ENCODE assay signal across 8 cellular contexts in genomic region chr18:63969965-63970802, GRCh38. TPM values are rescaled to one million over a fixed set of nuclear protein-coding genes. Genes with fewer than 3 reads are reported as not detected.
DNase-seq lines count a peak whose midpoint lies in the region; ATAC-seq and TF ChIP-seq lines count a peak whose summit lies in the region.

Gene SERPINB8 (plus strand): TSS chr18:63970081. CDS start chr18:63978309, 8,228 bp downstream.

- H3K9me3 Mint-ChIP-seq in nephron progenitor cell: peaks cover 8% of the 10 kb centered on the region
- H3K9me3 Mint-ChIP-seq in stimulated activated naive CD8-positive, alpha-beta T cell treated with anti-CD3 and anti-CD28 coated beads, Interleukin-15, Interleukin-2, amounts not matched to agents 100 ng/mL and 50 ng/mL, for 24 hours: no peaks in the 10 kb centered on the region

- H3K27ac Mint-ChIP-seq in nephron progenitor cell: peak within 1 kb of the TSS; percentile 95
- peak within 1 kb of the TSS; percentile 96 for H3K27ac Mint-ChIP-seq in stimulated activated naive CD8-positive, alpha-beta T cell treated with anti-CD3 and anti-CD28 coated beads, Interleukin-15, Interleukin-2, amounts not matched to agents 100 ng/mL and 50 ng/mL, for 24 hours

- peak within 1 kb of the TSS; percentile 86 for H3K4me3 Mint-ChIP-seq in nephron progenitor cell
- H3K4me3 Mint-ChIP-seq in stimulated activated naive CD8-positive, alpha-beta T cell treated with anti-CD3 and anti-CD28 coated beads, Interleukin-15, Interleukin-2, amounts not matched to agents 100 ng/mL and 50 ng/mL, for 24 hours: peak within 1 kb of the TSS; percentile 91

- H3K36me3 Mint-ChIP-seq in nephron progenitor cell (ENCODE audit: low read depth): no peaks in the 10 kb centered on the region
- no peaks in the 10 kb centered on the region for H3K36me3 Mint-ChIP-seq in stimulated activated naive CD8-positive, alpha-beta T cell treated with anti-CD3 and anti-CD28 coated beads, Interleukin-15, Interleukin-2, amounts not matched to agents 100 ng/mL and 50 ng/mL, for 24 hours (ENCODE audit: low read depth)

- TF ChIP-seq CTCF in nephron progenitor cell (IDR thresholded peaks at IDR 0.05): no peak

- ATAC-seq in GM21723 (IDR thresholded peaks at IDR 0.05; ENCODE audit: unreplicated experiment): peak; percentile 95

- peak; percentile 93 for DNase-seq in DMS153 (lab: John Stamatoyannopoulos, UW)
- DNase-seq in KG1 (lab: John Stamatoyannopoulos, UW): peak; percentile 8
- peak; percentile 93 for DNase-seq in RPMI7951 (ENCODE audit: low read depth)
- peak; percentile 93 for DNase-seq in activated effector memory CD4-positive, alpha-beta T cell treated with anti-CD3 and anti-CD28 coated beads, Interleukin-2, amount 50 U/mL, for 16 hours
- peak; percentile 90 for DNase-seq in fibroblast of the conjunctiva (ENCODE audit: low read depth)
- DNase-seq in nephron progenitor cell: peak; percentile 90

- H3K27me3 Mint-ChIP-seq in nephron progenitor cell (ENCODE audit: low read depth, poor library complexity): peaks cover 25% of the 10 kb centered on the region
- no peaks in the 10 kb centered on the region for H3K27me3 Mint-ChIP-seq in stimulated activated naive CD8-positive, alpha-beta T cell treated with anti-CD3 and anti-CD28 coated beads, Interleukin-15, Interleukin-2, amounts not matched to agents 100 ng/mL and 50 ng/mL, for 24 hours

- H3K4me1 Mint-ChIP-seq in nephron progenitor cell: peaks cover 27% of the 10 kb centered on the region
- peaks cover 54% of the 10 kb centered on the region for H3K4me1 Mint-ChIP-seq in stimulated activated naive CD8-positive, alpha-beta T cell treated with anti-CD3 and anti-CD28 coated beads, Interleukin-15, Interleukin-2, amounts not matched to agents 100 ng/mL and 50 ng/mL, for 24 hours (ENCODE audit: low read depth)

RNA-seq across cellular contexts. Expression of gene SERPINB8, which starts in this region (rescaled TPM):
- total RNA-seq in RPMI7951 (2014; rRNA removed; shearing (Covaris generic)): 35.2 and 41.0 TPM in 2 replicates

Comparison
In these comparisons a context has a peak if more than half of its experiments do, and no peak if none do; other contexts are left out.
1. Peak in every context shown above with its lines: DNase-seq and ATAC-seq.
2. DNase-seq: peak in every context shown above with its lines; median percentile 93 in DMS153; 93 in RPMI7951; 93 in activated effector memory CD4-positive, alpha-beta T cell treated with anti-CD3 and anti-CD28 coated beads, Interleukin-2, amount 50 U/mL, for 16 hours; 90 in fibroblast of the conjunctiva; 90 in nephron progenitor cell; 8 in KG1.